1 cellular context compared by ENCODE assay signal in genomic region chr3:186618318-186618938, GRCh38.
TF ChIP-seq lines count a peak whose summit lies in the region.

No MANE protein-coding gene starts in this region.

TF ChIP-seq in HepG2, 621 proteins besides CTCF, POLR2A, EP300 and RAD21 (continued from another document):
- no peak for TF ChIP-seq ZNF318 (CRISPR knock-in tag; IDR thresholded peaks at IDR 0.05)
- TF ChIP-seq MEIS1 (CRISPR knock-in tag; IDR thresholded peaks at IDR 0.05; ENCODE audit: borderline replicate concordance), result peak; percentile 39; the same call in 1 of the 2 replicates
- TF ChIP-seq ZNF567 (CRISPR knock-in tag; IDR thresholded peaks at IDR 0.05; ENCODE audit: borderline replicate concordance), result no peak; the same call in 1 of the 2 replicates
- TF ChIP-seq ZNF430 (CRISPR knock-in tag; IDR thresholded peaks at IDR 0.05), result peak; percentile 75
- 0 out of 2 replicates have a peak, but pooled peaks have one; percentile 32 for TF ChIP-seq ZNF558 (CRISPR knock-in tag; IDR thresholded peaks at IDR 0.05; ENCODE audit: borderline replicate concordance)
- TF ChIP-seq TCF7 (IDR thresholded peaks at IDR 0.05; ENCODE audit: low read depth), result no peak
- TF ChIP-seq ZNF597 (CRISPR knock-in tag; IDR thresholded peaks at IDR 0.05), result no peak
- TF ChIP-seq ZBTB33 (CRISPR knock-in tag; IDR thresholded peaks at IDR 0.05), result no peak
- no peak for TF ChIP-seq SNAI1 (CRISPR knock-in tag; IDR thresholded peaks at IDR 0.05; ENCODE audit: borderline replicate concordance)
- TF ChIP-seq ZNF879 (CRISPR knock-in tag; IDR thresholded peaks at IDR 0.05), result no peak
- TF ChIP-seq ZNF225 (CRISPR knock-in tag; IDR thresholded peaks at IDR 0.05), result no peak
- no peak for TF ChIP-seq ZNF24 (IDR thresholded peaks at IDR 0.05)
- TF ChIP-seq TP53 (CRISPR knock-in tag; conservative IDR thresholded peaks at IDR 0.05), result 0 out of 2 replicates have a peak, but pooled peaks have one; percentile 49
- TF ChIP-seq MYPOP (CRISPR knock-in tag; IDR thresholded peaks at IDR 0.05), result no peak
- no peak for TF ChIP-seq ZNF432 (CRISPR knock-in tag; IDR thresholded peaks at IDR 0.05; ENCODE audit: borderline replicate concordance)
- no peak for TF ChIP-seq HOXA3 (CRISPR knock-in tag; IDR thresholded peaks at IDR 0.05)
- no peak for TF ChIP-seq CHD4 (IDR thresholded peaks at IDR 0.05; ENCODE audit: borderline replicate concordance, low read length)
- TF ChIP-seq NBN (conservative IDR thresholded peaks at IDR 0.05), result no peak
- TF ChIP-seq ZNF205 (CRISPR knock-in tag; IDR thresholded peaks at IDR 0.05), result no peak
- TF ChIP-seq MAZ (IDR thresholded peaks at IDR 0.05; ENCODE audit: borderline replicate concordance, low read depth, low read length), result no peak
- TF ChIP-seq MAZ (CRISPR knock-in tag; IDR thresholded peaks at IDR 0.05; ENCODE audit: low read depth), result peak; percentile 11; the same call in 1 of the 2 replicates
- TF ChIP-seq RXRB (CRISPR knock-in tag; IDR thresholded peaks at IDR 0.05; ENCODE audit: borderline replicate concordance), result no peak; the same call in 1 of the 2 replicates
- no peak for TF ChIP-seq HIC2 (CRISPR knock-in tag; IDR thresholded peaks at IDR 0.05; ENCODE audit: low read depth)
- TF ChIP-seq TOE1 (CRISPR knock-in tag; IDR thresholded peaks at IDR 0.05), result no peak
- no peak for TF ChIP-seq CREM (IDR thresholded peaks at IDR 0.05)
- TF ChIP-seq CREM (CRISPR knock-in tag; IDR thresholded peaks at IDR 0.05), result no peak
- no peak for TF ChIP-seq NFATC3 (CRISPR knock-in tag; IDR thresholded peaks at IDR 0.05)
- TF ChIP-seq SP5 (CRISPR knock-in tag; IDR thresholded peaks at IDR 0.05; ENCODE audit: borderline replicate concordance, low read depth), result no peak; the same call in 1 of the 2 replicates
- peak; percentile 20 for TF ChIP-seq MED1 (CRISPR knock-in tag; IDR thresholded peaks at IDR 0.05)
- no peak for TF ChIP-seq RAD51 (IDR thresholded peaks at IDR 0.05; ENCODE audit: borderline replicate concordance)
- 0 out of 2 replicates have a peak, but pooled peaks have one; percentile 43 for TF ChIP-seq ZNF678 (CRISPR knock-in tag; IDR thresholded peaks at IDR 0.05)
- no peak for TF ChIP-seq ZSCAN12 (CRISPR knock-in tag; IDR thresholded peaks at IDR 0.05)
- no peak for TF ChIP-seq PBX2 (CRISPR knock-in tag; IDR thresholded peaks at IDR 0.05)
